In genomic region chr17:80986816-80987480, GRCh38 we compare ENCODE assay signal across 18 cellular contexts. TPM values are rescaled to one million over a fixed set of nuclear protein-coding genes. Genes with fewer than 3 reads are reported as not detected.
DNase-seq lines count a peak whose midpoint lies in the region; ATAC-seq and TF ChIP-seq lines count a peak whose summit lies in the region.
"Had no signal": no experiment of that assay in that cellular context is flagged by ENCODE, and none has a peak within 500 bp of the region (broad histone marks: within the 10 kb centered on the region; RNA-seq: fewer than 3 reads in every experiment).

No MANE protein-coding gene starts in this region.

- peaks cover 3 to 22% (median 16%) of the 10 kb centered on the region in 4 donors for H3K4me1 ChIP-seq in transverse colon

- peaks cover 3% of the 10 kb centered on the region for H3K27me3 ChIP-seq in transverse colon
- H3K27me3 ChIP-seq: tibial nerve had no signal

- no peak overlapping the region for H3K4me3 ChIP-seq in transverse colon
- H3K4me3 ChIP-seq: tibial nerve had no signal

- no peaks in the 10 kb centered on the region for H3K9me3 ChIP-seq in transverse colon
- H3K9me3 ChIP-seq: psoas muscle, tibial nerve had no signal

- H3K36me3 ChIP-seq in transverse colon, result no peaks in the 10 kb centered on the region
- H3K36me3 ChIP-seq: tibial nerve had no signal

- H3K27ac ChIP-seq in caudate nucleus (ENCODE audit: low read depth, low read length), result peak overlapping the region; percentile 21
- H3K27ac ChIP-seq in transverse colon, result peak overlapping the region in 3 of 4 donors; percentile 12 to 21 (median 15)
- H3K27ac ChIP-seq: psoas muscle had no signal

- DNase-seq in NOMO-1 treated with DMSO at 0.1 percent for 48 hours (lab: John Stamatoyannopoulos, UW; ENCODE audit: unreplicated experiment) (peak; percentile 44), NOMO-1 treated with dmso at 0.1 percent for 144 hours (lab: John Stamatoyannopoulos, UW; ENCODE audit: unreplicated experiment) (no peak), caudate nucleus (lab: John Stamatoyannopoulos, UW) (peak in 9 of 61 donors; percentile 12 to 62 (median 29)), medulla oblongata (ENCODE audit: extremely low spot score) (peak; percentile 67), transverse colon (no peak), dermis blood vessel endothelial cell (no peak)
- DNase-seq in activated naive CD4-positive, alpha-beta T cell (lab: John Stamatoyannopoulos, UW), result no peak
- DNase-seq: 8988T; foreskin melanocyte; immature natural killer cell; NCI-H1092 treated with DMSO at 0.1 percent for 48 hours; stimulated activated CD4-positive, alpha-beta T cell treated with anti-CD3 and anti-CD28 coated beads, Interleukin-2, amount 100 ng/mL, for 24 hours; stimulated activated CD8-positive, alpha-beta memory T cell treated with anti-CD3 and anti-CD28 coated beads, Interleukin-4, amount 100 ng/mL, for 48 hours; SW 1271 had no signal

- in situ Hi-C loops in transverse colon (cut with MboI; ENCODE audit: low pct_ligation_motif_present in 1 of 4, low pct_unique_long_range_greater_than_20kb in 1 of 4, low sequenced_read_pairs in 3 of 4), result loop anchor here in 2 of 4 donors (10.0 kb wide), 2 partner anchors 552 to 562 kb away; no protein-coding TSS in a partner anchor

- WGBS in transverse colon (ENCODE audit: low coverage in 1 of 2), 2 donors, result 69% methylated on average over 19 of the region's 19 CpGs; no CpG with 5 or more reads in 1 of the 2 donors

- intact Hi-C loops in transverse colon (cut with DNase I; ENCODE audit: low total_unique reads), result loop anchor here (5.0 kb wide), 1 partner anchor 45 kb away; no protein-coding TSS in a partner anchor

- no peak for TF ChIP-seq CTCF in transverse colon (IDR thresholded peaks at IDR 0.05)

- ATAC-seq in HG02763 (IDR thresholded peaks at IDR 0.05; ENCODE audit: unreplicated experiment), result no peak
- ATAC-seq: activated CD4-positive, CD25-positive, alpha-beta regulatory T cell treated with anti-CD3 and anti-CD28 coated beads, Interleukin-2, amount 50 U/mL, for 24 hours had no signal

- TF ChIP-seq POLR2A in transverse colon (IDR thresholded peaks at IDR 0.05), result no peak

- no peak for TF ChIP-seq EP300 in transverse colon (IDR thresholded peaks at IDR 0.05; ENCODE audit: low read depth)

RNA-seq across cellular contexts. Expression of gene CHMP6, which starts 4.7 kb away (rescaled TPM):
- total RNA-seq in transverse colon (100 to 1,000 TPM in 1 of 4 donors, 10 to 100 TPM in 3; 38.6 to 107 (median 41.7) TPM), dermis blood vessel endothelial cell (19.2 and 28.6 TPM in 2 replicates)

RNA-seq across cellular contexts. Expression of gene BAIAP2, which starts 48.0 kb away (rescaled TPM):
- total RNA-seq in transverse colon, result 10 to 100 TPM; 11.7 to 62.1 (median 39.6) TPM
- total RNA-seq in dermis blood vessel endothelial cell, result 27.7 and 53.9 TPM in 2 replicates

Comparison
In these comparisons a context has a peak if more than half of its experiments do, and no peak if none do; other contexts are left out.
1. DNase-seq: peak in NOMO-1 treated with DMSO at 0.1 percent for 48 hours (single experiment) and medulla oblongata (single experiment); none in NOMO-1 treated with dmso at 0.1 percent for 144 hours (single experiment), transverse colon (single experiment), activated naive CD4-positive, alpha-beta T cell (0 of 4) and dermis blood vessel endothelial cell (single experiment).